ENCODE assay signal across 9 cellular contexts in the genomic region with DNA sequence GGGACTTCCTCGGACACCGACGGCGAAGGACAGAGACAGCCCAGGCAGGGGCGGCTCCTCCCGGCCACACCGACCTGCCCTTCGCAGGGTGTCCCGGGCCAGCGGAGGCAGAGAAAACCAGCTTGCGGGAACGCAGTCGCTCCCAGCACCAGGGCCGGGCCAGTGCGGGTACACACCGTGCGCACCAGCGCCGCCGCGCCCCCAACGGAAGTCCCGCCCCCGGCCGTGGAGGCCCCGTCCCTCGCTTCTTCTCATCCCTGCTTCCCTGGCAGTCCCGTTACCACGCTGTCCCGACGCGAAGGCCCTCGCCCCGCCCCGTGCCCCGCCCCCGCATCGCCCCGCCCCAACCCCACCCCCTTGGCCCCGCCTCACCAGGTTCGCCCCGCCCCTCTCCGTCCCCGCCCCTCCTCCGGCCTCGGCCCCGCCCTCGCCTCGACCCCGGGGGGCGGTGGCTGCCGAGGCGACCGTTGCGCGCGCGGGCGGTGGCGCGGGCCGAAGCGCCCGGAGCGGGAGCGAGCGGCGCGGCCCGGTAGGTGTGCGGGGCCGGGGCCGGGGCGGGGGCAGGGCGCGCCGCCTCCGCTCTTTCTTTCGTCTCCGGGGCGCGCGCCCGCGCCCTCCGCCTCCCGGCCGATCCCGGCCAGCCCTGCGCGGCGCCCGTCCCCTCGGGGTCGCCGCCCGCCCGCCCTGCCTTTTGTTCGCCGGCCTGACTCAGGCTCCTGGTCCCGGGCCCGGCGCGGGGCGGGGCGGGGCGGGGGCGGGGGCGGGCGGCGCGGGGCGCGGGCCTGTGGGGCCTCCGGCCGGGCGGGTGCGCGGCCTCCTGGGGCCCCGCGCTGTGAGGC. TPM values are rescaled to one million over a fixed set of nuclear protein-coding genes. Genes with fewer than 3 reads are reported as not detected.
DNase-seq lines count a peak whose midpoint lies in the region; ATAC-seq, FAIRE-seq and TF ChIP-seq lines count a peak whose summit lies in the region.
"Had no signal": no experiment of that assay in that cellular context is flagged by ENCODE, and none has a peak within 500 bp of the region (broad histone marks: within the 10 kb centered on the region; RNA-seq: fewer than 3 reads in every experiment).

A gene with protein sequence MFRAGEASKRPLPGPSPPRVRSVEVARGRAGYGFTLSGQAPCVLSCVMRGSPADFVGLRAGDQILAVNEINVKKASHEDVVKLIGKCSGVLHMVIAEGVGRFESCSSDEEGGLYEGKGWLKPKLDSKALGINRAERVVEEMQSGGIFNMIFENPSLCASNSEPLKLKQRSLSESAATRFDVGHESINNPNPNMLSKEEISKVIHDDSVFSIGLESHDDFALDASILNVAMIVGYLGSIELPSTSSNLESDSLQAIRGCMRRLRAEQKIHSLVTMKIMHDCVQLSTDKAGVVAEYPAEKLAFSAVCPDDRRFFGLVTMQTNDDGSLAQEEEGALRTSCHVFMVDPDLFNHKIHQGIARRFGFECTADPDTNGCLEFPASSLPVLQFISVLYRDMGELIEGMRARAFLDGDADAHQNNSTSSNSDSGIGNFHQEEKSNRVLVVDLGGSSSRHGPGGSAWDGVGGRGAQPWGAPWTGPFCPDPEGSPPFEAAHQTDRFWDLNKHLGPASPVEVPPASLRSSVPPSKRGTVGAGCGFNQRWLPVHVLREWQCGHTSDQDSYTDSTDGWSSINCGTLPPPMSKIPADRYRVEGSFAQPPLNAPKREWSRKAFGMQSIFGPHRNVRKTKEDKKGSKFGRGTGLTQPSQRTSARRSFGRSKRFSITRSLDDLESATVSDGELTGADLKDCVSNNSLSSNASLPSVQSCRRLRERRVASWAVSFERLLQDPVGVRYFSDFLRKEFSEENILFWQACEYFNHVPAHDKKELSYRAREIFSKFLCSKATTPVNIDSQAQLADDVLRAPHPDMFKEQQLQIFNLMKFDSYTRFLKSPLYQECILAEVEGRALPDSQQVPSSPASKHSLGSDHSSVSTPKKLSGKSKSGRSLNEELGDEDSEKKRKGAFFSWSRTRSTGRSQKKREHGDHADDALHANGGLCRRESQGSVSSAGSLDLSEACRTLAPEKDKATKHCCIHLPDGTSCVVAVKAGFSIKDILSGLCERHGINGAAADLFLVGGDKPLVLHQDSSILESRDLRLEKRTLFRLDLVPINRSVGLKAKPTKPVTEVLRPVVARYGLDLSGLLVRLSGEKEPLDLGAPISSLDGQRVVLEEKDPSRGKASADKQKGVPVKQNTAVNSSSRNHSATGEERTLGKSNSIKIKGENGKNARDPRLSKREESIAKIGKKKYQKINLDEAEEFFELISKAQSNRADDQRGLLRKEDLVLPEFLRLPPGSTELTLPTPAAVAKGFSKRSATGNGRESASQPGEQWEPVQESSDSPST (N-terminal part only) (plus strand): TSS at position 451 of the 839 bp plus-strand sequence. CDS start 23,150 bp downstream, outside the sequence.

- H3K9ac ChIP-seq in keratinocyte (ENCODE audit: control insufficient read depth, extremely low read depth, insufficient read depth, low read length): peak within 1 kb of the TSS; percentile 72

- no peaks in the 10 kb centered on the region for H4K20me1 ChIP-seq in keratinocyte (ENCODE audit: control insufficient read depth, extremely low read depth, insufficient read depth, low read length)

- H3K79me2 ChIP-seq in keratinocyte (ENCODE audit: control insufficient read depth, insufficient read depth, low read length): no peaks in the 10 kb centered on the region

- peak within 1 kb of the TSS; percentile 93 for H3K4me2 ChIP-seq in keratinocyte (ENCODE audit: control insufficient read depth, extremely low read depth, insufficient read depth, low read depth, low read length)

- H3K27me3 ChIP-seq in keratinocyte (ENCODE audit: control insufficient read depth, extremely low read depth, insufficient read depth, low read length): peaks cover 18% of the 10 kb centered on the region

- H3K9me3 ChIP-seq in keratinocyte (ENCODE audit: control insufficient read depth, low read depth, low read length): no peaks in the 10 kb centered on the region

- dilution Hi-C loops in keratinocyte (cut with MboI; ENCODE audit: extremely low pct_ligation_motif_present, low sequenced_read_pairs): no loop called here

- peak; percentile 72 for ATAC-seq in HG03135 (IDR thresholded peaks at IDR 0.05; ENCODE audit: unreplicated experiment)

- TF ChIP-seq CTCF in keratinocyte (optimal IDR thresholded peaks at IDR 0.05 in 1 of 3, IDR thresholded peaks at IDR 0.05 in 1 of 3, conservative IDR thresholded peaks at IDR 0.05 in 1 of 3; ENCODE audit: extremely low read depth in 1 of 3, insufficient read depth in 2 of 3, low read length in 3 of 3): no peak

- DNase-seq in NCI-H748 (lab: John Stamatoyannopoulos, UW; ENCODE audit: unreplicated experiment) (peak; percentile 72), NCI-H748 treated with DMSO at 0.1 percent for 48 hours (lab: John Stamatoyannopoulos, UW) (no peak), NCI-H2196 treated with DMSO at 0.1 percent for 48 hours (lab: John Stamatoyannopoulos, UW; ENCODE audit: unreplicated experiment) (peak; percentile 84), cerebellar cortex (ENCODE audit: low spot score) (peak; percentile 93), keratinocyte (ENCODE audit: low read depth, low spot score) (peak; percentile 38)
- peak; percentile 87 for DNase-seq in activated CD4-positive, CD25-positive, alpha-beta regulatory T cell treated with anti-CD3 and anti-CD28 coated beads, Interleukin-2, amount 50 U/mL, for 72 hours
- DNase-seq in stimulated activated CD4-positive, alpha-beta T cell treated with anti-CD3 and anti-CD28 coated beads, Interleukin-12 subunit alpha, Interleukin-12 subunit beta, amount 100 ng/mL, for 4 hours: peak; percentile 87

- peak within 1 kb of the TSS; percentile 49 for H3K27ac ChIP-seq in keratinocyte (ENCODE audit: control insufficient read depth, insufficient read depth, low read length)

- H3K36me3 ChIP-seq in keratinocyte (ENCODE audit: control insufficient read depth in 2 of 2, extremely low read depth in 1 of 2, insufficient read depth in 2 of 2, low read length in 2 of 2): no peaks in the 10 kb centered on the region

- no peak for FAIRE-seq in keratinocyte (lab: Jason Lieb, UNC)
- FAIRE-seq: A204.1 had no signal

- H3K9me1 ChIP-seq in keratinocyte (ENCODE audit: control insufficient read depth, extremely low read depth, insufficient read depth, low read length): no peaks in the 10 kb centered on the region

- peaks cover 6% of the 10 kb centered on the region for H3K4me1 ChIP-seq in keratinocyte (ENCODE audit: control insufficient read depth, extremely low read depth, insufficient read depth, low read length)

- peak within 1 kb of the TSS; percentile 91 for H2AFZ ChIP-seq in keratinocyte (ENCODE audit: control insufficient read depth, low read length)

- peak within 1 kb of the TSS; percentile 58 to 78 (median 76) for H3K4me3 ChIP-seq in keratinocyte (ENCODE audit: control insufficient read depth in 2 of 3, extremely low read depth in 1 of 3, insufficient read depth in 2 of 3, low read depth in 1 of 3, low read length in 3 of 3)

RNA-seq across cellular contexts. Expression of the gene that starts here (rescaled TPM):
- polyA plus RNA-seq in keratinocyte: 25.2 to 43.6 TPM (median 34.0 TPM) in 3 replicates
- 30.3 TPM for polyA plus RNA-seq in keratinocyte (2011; ENCODE audit: low read depth)
- 16.7 and 31.8 TPM in 2 replicates for polyA plus RNA-seq in keratinocyte (2011; cell fraction: cytosol; rRNA removed)
- 65.7 and 72.3 TPM in 2 replicates for polyA plus RNA-seq in keratinocyte (2011; cell fraction: nucleus; rRNA removed)
- polyA plus RNA-seq in keratinocyte (2012; ENCODE audit: low replicate concordance): 52.5 and 56.8 TPM in 2 replicates
- polyA minus RNA-seq in keratinocyte: 28.3 to 64.5 TPM (median 33.2 TPM) in 3 replicates
- 60.2 TPM for polyA minus RNA-seq in keratinocyte (2011; cell fraction: cytosol; rRNA and poly(A)+ RNA removed)
- polyA minus RNA-seq in keratinocyte (2011; cell fraction: nucleus; rRNA and poly(A)+ RNA removed): 46.2 and 130 TPM in 2 replicates
